In the genomic region with DNA sequence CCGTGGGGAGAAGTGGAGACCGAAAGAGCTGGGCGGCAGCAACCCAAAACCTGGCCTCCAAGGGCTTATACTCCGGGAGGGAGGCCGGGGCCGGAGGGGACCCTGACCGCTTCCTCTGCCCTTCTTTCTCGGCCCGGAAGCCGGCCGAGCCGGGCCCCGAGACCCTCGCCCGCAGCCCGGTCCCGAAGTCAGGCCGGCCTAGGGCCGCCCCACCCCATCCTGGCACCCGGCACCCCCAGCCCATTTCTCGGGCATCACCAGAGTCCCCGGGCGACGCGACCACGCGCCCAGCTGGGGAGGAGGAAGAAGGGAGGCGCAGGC, we compare ENCODE assay signal across 8 cellular contexts. TPM values are rescaled to one million over a fixed set of nuclear protein-coding genes. Genes with fewer than 3 reads are reported as not detected.
DNase-seq lines count a peak whose midpoint lies in the region; ATAC-seq and TF ChIP-seq lines count a peak whose summit lies in the region.

No MANE protein-coding gene starts in this region.

- H3K4me1 ChIP-seq in lung (ENCODE audit: control insufficient read depth in 2 of 2, insufficient read depth in 2 of 2, low read length in 2 of 2) (peaks cover 0 to 4% of the 10 kb centered on the region in 2 donors), upper lobe of left lung (peaks cover 3 to 20% (median 10%) of the 10 kb centered on the region in 4 donors)

- POLR2A ChIA-PET in AG04450 (lab: Yijun Ruan, JAX): interaction anchor here (0.7 kb wide), 1 partner anchor 56 kb away, joined by 4 read pairs; no protein-coding TSS in a partner anchor

- H3K9me3 ChIP-seq in AG04450 (ENCODE audit: control insufficient read depth, insufficient read depth, low read length) (no peaks in the 10 kb centered on the region; the same call in 1 of the 2 replicates), lung (ENCODE audit: control insufficient read depth in 2 of 2, insufficient read depth in 1 of 2, low read length in 1 of 2) (no peaks in the 10 kb centered on the region), upper lobe of left lung (no peaks in the 10 kb centered on the region)

- TF ChIP-seq EP300 in upper lobe of left lung (IDR thresholded peaks at IDR 0.05): no peak

- peak overlapping the region; percentile 86 to 93 (median 88) for H3K4me3 Mint-ChIP-seq in brain

- no peak for DNase-seq in AG04450 (ENCODE audit: low read depth, low spot score)
- no peak for DNase-seq in HL-60 (ENCODE audit: low read depth in 1 of 2, low spot score in 1 of 2)
- DNase-seq in lung (ENCODE audit: low spot score): no peak
- no peak for DNase-seq in upper lobe of left lung
- no peak for DNase-seq in stimulated activated CD4-positive, alpha-beta T cell treated with anti-CD3 and anti-CD28 coated beads, Interleukin-1b, Interleukin-23, amount 100 ng/mL, for 48 hours
- DNase-seq in COR-L47 (lab: John Stamatoyannopoulos, UW): no peak

- TF ChIP-seq CTCF in AG04450 (IDR thresholded peaks at IDR 0.05; ENCODE audit: low read depth, low read length) (no peak), HL-60 (IDR thresholded peaks at IDR 0.05; ENCODE audit: insufficient read depth, low read length) (no peak), brain (conservative IDR thresholded peaks at IDR 0.05) (no peak), lung (IDR thresholded peaks at IDR 0.05; ENCODE audit: control extremely low read depth, extremely low read depth) (no peak), upper lobe of left lung (IDR thresholded peaks at IDR 0.05) (no peak)

- no peak for TF ChIP-seq POLR2A in upper lobe of left lung (IDR thresholded peaks at IDR 0.05)

- no peak overlapping the region for H3K27ac ChIP-seq in AG04450 (ENCODE audit: low read depth, low read length)
- H3K27ac ChIP-seq in HL-60 (replicated peaks): peak overlapping the region; percentile 83
- peak overlapping the region; percentile 87 to 96 for H3K27ac ChIP-seq in lung (ENCODE audit: low read depth in 1 of 2, low read length in 1 of 2)
- peak overlapping the region; percentile 90 to 97 (median 96) for H3K27ac ChIP-seq in upper lobe of left lung

- CTCF ChIA-PET in AG04450 (lab: Charles Lee): interaction anchor here (0.6 kb wide), 1 partner anchor 61 kb away, joined by 9 read pairs; no protein-coding TSS in a partner anchor

- H3K4me1 Mint-ChIP-seq in brain: peaks cover 40% of the 10 kb centered on the region

- no peaks in the 10 kb centered on the region for H3K36me3 ChIP-seq in lung (ENCODE audit: control insufficient read depth in 2 of 2, insufficient read depth in 2 of 2, low read length in 2 of 2)
- H3K36me3 ChIP-seq in upper lobe of left lung: no peaks in the 10 kb centered on the region

- peak overlapping the region in 3 of 5 experiments; percentile 95 to 98 (median 95) for H3K27ac Mint-ChIP-seq in brain

- ATAC-seq in GM19455 (IDR thresholded peaks at IDR 0.05; ENCODE audit: unreplicated experiment) (peak; percentile 21), lung (ENCODE audit: insufficient read depth, low FRiP score) (peak; percentile 1), upper lobe of left lung (ENCODE audit: low FRiP score in 2 of 2) (peak in 1 of 2 donors; percentile 31)

- WGBS in lung, 2 donors: 0% methylated on average over 28 of the region's 28 CpGs
- WGBS in upper lobe of left lung, 2 donors: 0% methylated on average over 4 to 21 of the region's 28 CpGs

- H3K36me3 Mint-ChIP-seq in brain: no peaks in the 10 kb centered on the region

- no peaks in the 10 kb centered on the region for H3K9me3 Mint-ChIP-seq in brain

- no peaks in the 10 kb centered on the region for H3K27me3 ChIP-seq in AG04450 (ENCODE audit: control insufficient read depth, insufficient read depth, low read length)
- H3K27me3 ChIP-seq in HL-60 (ENCODE audit: insufficient read depth, poor library complexity, severe bottlenecking): no peaks in the 10 kb centered on the region
- no peaks in the 10 kb centered on the region for H3K27me3 ChIP-seq in lung (ENCODE audit: control insufficient read depth, insufficient read depth)
- H3K27me3 ChIP-seq in upper lobe of left lung: no peaks in the 10 kb centered on the region

- peaks cover 11% of the 10 kb centered on the region for H3K27me3 Mint-ChIP-seq in brain

- peak overlapping the region; percentile 87 for H3K4me3 ChIP-seq in AG04450 (ENCODE audit: low read depth, low read length)
- H3K4me3 ChIP-seq in HL-60 (replicated peaks; ENCODE audit: insufficient read depth, low read length): peak overlapping the region; percentile 99
- peak overlapping the region; percentile 92 for H3K4me3 ChIP-seq in lung
- peak overlapping the region; percentile 94 to 100 (median 99) for H3K4me3 ChIP-seq in upper lobe of left lung

RNA-seq across cellular contexts. Expression of gene ZDHHC14, which starts 0.6 kb away (rescaled TPM):
- polyA plus RNA-seq in AG04450 (2011; rRNA removed) (2.1 and 2.2 TPM in 2 replicates), brain (ENCODE audit: insufficient read depth, low read depth, low replicate concordance) (15.6 TPM), lung (1 to 10 TPM; 4.3 to 7.1 TPM)
- polyA minus RNA-seq in AG04450 (2011; rRNA and poly(A)+ RNA removed): 1.0 and 1.7 TPM in 2 replicates
- total RNA-seq in lung (10 to 100 TPM; 10.7 to 18.3 TPM), upper lobe of left lung (10 to 100 TPM in 3 of 6 donors, 1 to 10 TPM in 3; 5.3 to 16.5 (median 9.4) TPM)

RNA-seq across cellular contexts. Expression of gene TMEM242, which starts 57.1 kb away (rescaled TPM):
- polyA plus RNA-seq in AG04450 (2011; rRNA removed) (6.8 and 8.6 TPM in 2 replicates), brain (ENCODE audit: insufficient read depth, low read depth, low replicate concordance) (6.4 TPM), lung (1 to 10 TPM; 4.4 to 6.3 TPM)
- 2.7 and 3.5 TPM in 2 replicates for polyA minus RNA-seq in AG04450 (2011; rRNA and poly(A)+ RNA removed)
- total RNA-seq in lung (10 to 100 TPM; 10.2 to 11.5 TPM), upper lobe of left lung (10 to 100 TPM in 1 of 6 donors, 1 to 10 TPM in 5; 2.1 to 10.8 (median 6.5) TPM)
